1 cellular context compared by ENCODE assay signal in the genomic region with DNA sequence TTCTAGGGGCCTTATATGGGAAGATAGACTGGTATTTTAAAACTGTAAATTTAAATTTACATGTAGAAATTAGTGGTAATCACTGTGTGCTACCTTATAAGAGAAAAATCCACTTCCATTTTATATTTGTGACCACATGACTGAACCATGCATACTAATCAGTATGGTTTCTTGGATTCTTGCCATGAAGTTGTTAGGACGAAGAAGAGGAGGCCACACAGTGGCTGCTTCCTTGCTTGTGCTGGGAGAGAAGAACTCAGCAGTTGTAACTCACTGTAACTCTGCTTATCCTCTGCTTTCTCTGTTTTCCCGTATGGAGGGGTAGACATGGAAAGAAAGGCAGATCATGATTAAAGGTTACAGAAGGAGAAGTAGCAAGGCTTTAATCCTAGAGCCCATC.
TF ChIP-seq lines count a peak whose summit lies in the region.

No MANE protein-coding gene starts in this region.

TF ChIP-seq in SK-N-SH, 30 proteins besides CTCF, POLR2A, EP300 and RAD21 (continued from another document):
- TF ChIP-seq USF2 (IDR thresholded peaks at IDR 0.05; ENCODE audit: borderline replicate concordance, low read depth, low read length) = no peak
TF ChIP-seq in SK-N-SH: peak in this region for 0.
